ENCODE assay signal across 29 cellular contexts in the genomic region with DNA sequence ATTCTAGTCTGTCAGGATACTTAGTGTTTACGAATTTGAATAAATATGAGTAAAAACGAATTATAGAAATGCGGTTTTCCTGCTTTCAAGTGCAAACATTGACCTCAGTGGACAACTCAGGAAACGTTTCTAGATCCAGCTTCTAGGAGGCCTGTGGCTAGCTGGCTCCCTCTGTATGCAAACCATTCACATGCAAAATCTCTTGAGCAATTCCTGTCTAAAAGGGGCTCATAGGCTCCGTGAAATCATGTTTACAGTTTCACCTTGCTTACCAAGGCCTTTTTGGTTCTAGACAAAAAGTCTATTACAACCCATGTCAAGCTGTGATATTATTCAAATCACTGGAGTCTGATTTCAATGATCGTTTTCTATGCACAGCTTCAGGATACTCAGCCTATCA.
"Had no signal": no experiment of that assay in that cellular context is flagged by ENCODE, and none has a peak within 500 bp of the region (broad histone marks: within the 10 kb centered on the region; RNA-seq: fewer than 3 reads in every experiment).

No MANE protein-coding gene starts in this region.

- H3K9me3 Mint-ChIP-seq: mesothelial cell of epicardium, nephron progenitor cell had no signal

- H3K4me3 ChIP-seq: heart right ventricle, hepatocyte, left ventricle myocardium inferior, lung, neural progenitor cell, ovary, skin epidermis, testis, thyroid gland, transverse colon, upper lobe of left lung, vagina had no signal

- H3K27me3 ChIP-seq: heart right ventricle, hepatocyte, neural progenitor cell, neutrophil, ovary, testis, thyroid gland, transverse colon, upper lobe of left lung, vagina had no signal

- H3K9ac ChIP-seq: neural progenitor cell had no signal

- H3K36me3 ChIP-seq: heart right ventricle, left ventricle myocardium inferior, neural progenitor cell, neutrophil, ovary, thyroid gland, transverse colon, upper lobe of left lung, vagina had no signal

- H3K9me3 ChIP-seq: left ventricle myocardium inferior, neutrophil, ovary, testis, thyroid gland, transverse colon, upper lobe of left lung, vagina had no signal

- H3K79me2 ChIP-seq: hepatocyte had no signal

- ATAC-seq: heart right ventricle; natural killer cell; right cardiac atrium; sciatic nerve; stimulated activated effector memory CD8-positive, alpha-beta T cell treated with anti-CD3 and anti-CD28 coated beads, Interleukin-12 subunit alpha, Interleukin-12 subunit beta, amount 100 ng/mL, for 72 hours had no signal

- H3K4me1 ChIP-seq: heart right ventricle, left ventricle myocardium inferior, neural progenitor cell, testis, thyroid gland, transverse colon, upper lobe of left lung, vagina had no signal

- H2AFZ ChIP-seq: hepatocyte, neural progenitor cell had no signal

- H3K4me2 ChIP-seq: hepatocyte, neural progenitor cell had no signal

- H3K27me3 Mint-ChIP-seq: naive B cell; progenitor cell of endocrine pancreas; stimulated activated naive CD8-positive, alpha-beta T cell treated with anti-CD3 and anti-CD28 coated beads, Interleukin-15, Interleukin-2, amounts not matched to agents 100 ng/mL and 50 ng/mL, for 24 hours had no signal

- H3K27ac Mint-ChIP-seq: mesothelial cell of epicardium; naive B cell; natural killer cell; nephron progenitor cell; neural progenitor cell; progenitor cell of endocrine pancreas; stimulated activated effector memory CD8-positive, alpha-beta T cell treated with anti-CD3 and anti-CD28 coated beads, Interleukin-12 subunit alpha, Interleukin-12 subunit beta, amount 100 ng/mL, for 72 hours; stimulated activated naive CD8-positive, alpha-beta T cell treated with anti-CD3 and anti-CD28 coated beads, Interleukin-15, Interleukin-2, amounts not matched to agents 100 ng/mL and 50 ng/mL, for 24 hours had no signal

- DNase-seq: heart right ventricle; kidney; left ventricle myocardium inferior; mesendoderm; naive B cell; natural killer cell; nephron progenitor cell; occipital lobe; ovary; retina; right cardiac atrium; stimulated activated CD4-positive, alpha-beta T cell treated with anti-CD3 and anti-CD28 coated beads, Interleukin-4, amount 100 ng/mL, for 24 hours; stimulated activated naive CD4-positive, alpha-beta T cell; substantia nigra; testis; thyroid gland; transverse colon; upper lobe of left lung had no signal

- H3K27ac ChIP-seq: heart right ventricle, hepatocyte, left ventricle myocardium inferior, neural progenitor cell, neutrophil, ovary, skin epidermis, testis, thyroid gland, transverse colon, upper lobe of left lung, vagina had no signal

- H3K4me3 Mint-ChIP-seq: mesothelial cell of epicardium; naive B cell; natural killer cell; nephron progenitor cell; neural progenitor cell; stimulated activated effector memory CD8-positive, alpha-beta T cell treated with anti-CD3 and anti-CD28 coated beads, Interleukin-12 subunit alpha, Interleukin-12 subunit beta, amount 100 ng/mL, for 72 hours; stimulated activated naive CD8-positive, alpha-beta T cell treated with anti-CD3 and anti-CD28 coated beads, Interleukin-15, Interleukin-2, amounts not matched to agents 100 ng/mL and 50 ng/mL, for 24 hours had no signal

- H3K4me1 Mint-ChIP-seq: mesothelial cell of epicardium; naive B cell; natural killer cell; nephron progenitor cell; neural progenitor cell; stimulated activated effector memory CD8-positive, alpha-beta T cell treated with anti-CD3 and anti-CD28 coated beads, Interleukin-12 subunit alpha, Interleukin-12 subunit beta, amount 100 ng/mL, for 72 hours had no signal
